1 cellular context compared by ENCODE assay signal in genomic region chr9:131013015-131013755, GRCh38.
TF ChIP-seq lines count a peak whose summit lies in the region.

No MANE protein-coding gene starts in this region.

TF ChIP-seq in H1, 55 proteins besides CTCF, POLR2A, EP300 and RAD21:
- TF ChIP-seq CTBP2 (IDR thresholded peaks at IDR 0.05; ENCODE audit: borderline replicate concordance, insufficient read depth, insufficient read length, low read length): no peak
- no peak for TF ChIP-seq CHD7 (IDR thresholded peaks at IDR 0.05; ENCODE audit: insufficient replicate concordance, low read length)
- no peak for TF ChIP-seq PHF8 (conservative IDR thresholded peaks at IDR 0.05; ENCODE audit: low read depth, low read length)
- no peak for TF ChIP-seq EGR1 (IDR thresholded peaks at IDR 0.05; ENCODE audit: borderline replicate concordance, low read depth, low read length)
- no peak for TF ChIP-seq CBX5 (IDR thresholded peaks at IDR 0.05; ENCODE audit: low read depth, low read length)
